ENCODE assay signal across 12 cellular contexts in the genomic region with DNA sequence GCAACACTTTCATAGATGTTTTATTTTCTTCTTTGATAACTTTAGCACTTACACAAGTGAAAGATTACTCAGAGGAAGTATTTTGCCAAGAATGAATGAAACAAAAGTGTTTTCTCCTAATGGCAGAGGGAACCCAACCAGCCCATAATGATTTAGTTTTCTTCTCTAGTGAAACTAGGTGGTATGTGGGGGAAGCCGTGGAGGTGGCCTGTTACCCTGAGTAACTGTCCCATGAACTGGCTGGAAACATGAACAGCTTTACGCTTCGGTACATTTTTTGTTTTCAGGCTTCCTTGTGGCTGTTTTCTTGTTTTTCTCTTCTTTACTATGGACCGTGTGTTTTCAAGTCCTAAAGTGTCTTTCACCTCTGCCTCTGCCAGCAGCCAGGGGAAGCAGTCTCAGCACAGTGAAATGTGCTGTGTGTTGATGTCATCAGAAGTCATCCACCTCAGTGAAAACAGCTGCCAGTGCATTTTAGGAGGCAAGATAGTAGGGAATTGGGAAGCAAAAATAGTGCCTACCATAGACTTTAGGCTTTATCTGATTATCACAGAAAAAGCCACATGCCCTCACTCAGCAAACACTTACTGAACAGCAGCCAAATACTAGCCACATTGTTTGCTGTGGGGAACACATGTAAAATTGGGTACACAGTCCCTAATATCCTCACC.
DNase-seq lines count a peak whose midpoint lies in the region; ATAC-seq and TF ChIP-seq lines count a peak whose summit lies in the region.
"Had no signal": no experiment of that assay in that cellular context is flagged by ENCODE, and none has a peak within 500 bp of the region (broad histone marks: within the 10 kb centered on the region; RNA-seq: fewer than 3 reads in every experiment).

No MANE protein-coding gene starts in this region.

- H3K27me3 Mint-ChIP-seq in GM23338 (ENCODE audit: insufficient read depth, low read depth, poor library complexity) (no peaks in the 10 kb centered on the region), T-helper 17 cell (no peaks in the 10 kb centered on the region)

- peaks cover 21% of the 10 kb centered on the region for H3K4me1 Mint-ChIP-seq in GM23338
- H3K4me1 Mint-ChIP-seq in T-helper 17 cell = peaks cover 12% of the 10 kb centered on the region

- H3K36me3 ChIP-seq in GM23338 (ENCODE audit: insufficient read depth) = no peaks in the 10 kb centered on the region
- H3K36me3 ChIP-seq in heart left ventricle = peaks cover 0 to 47% (median 14%) of the 10 kb centered on the region in 9 donors
- H3K36me3 ChIP-seq in parathyroid adenoma (ENCODE audit: control insufficient read depth, insufficient read depth, low read length) = no peaks in the 10 kb centered on the region
- H3K36me3 ChIP-seq in smooth muscle cell (ENCODE audit: low read depth) = no peaks in the 10 kb centered on the region

- H3K9me3 ChIP-seq in T-helper 17 cell (ENCODE audit: control insufficient read depth, low read length, poor library complexity, severe bottlenecking) (no peaks in the 10 kb centered on the region), heart left ventricle (no peaks in the 10 kb centered on the region), parathyroid adenoma (ENCODE audit: control insufficient read depth, low read length) (no peaks in the 10 kb centered on the region), smooth muscle cell (replicated peaks; ENCODE audit: low read depth) (no peaks in the 10 kb centered on the region)
- H3K9me3 ChIP-seq: neutrophil had no signal

- H3K9ac ChIP-seq in parathyroid adenoma (no peak overlapping the region), smooth muscle cell (ENCODE audit: low read depth) (no peak overlapping the region)

- H3K79me2 ChIP-seq in GM23338 (replicated peaks; ENCODE audit: insufficient read depth) (no peaks in the 10 kb centered on the region), parathyroid adenoma (no peaks in the 10 kb centered on the region), smooth muscle cell (ENCODE audit: low read depth) (no peaks in the 10 kb centered on the region)

- intact Hi-C loops in heart left ventricle (cut with DNase I) = no loop called here

- H3K4me3 ChIP-seq in GM23338 (no peak overlapping the region), heart left ventricle (no peak overlapping the region), parathyroid adenoma (ENCODE audit: low read depth, low read length) (peak overlapping the region; percentile 9), smooth muscle cell (no peak overlapping the region)

- H3K4me3 Mint-ChIP-seq in GM23338 (no peak overlapping the region), T-helper 17 cell (no peak overlapping the region)

- H3F3A ChIP-seq in GM23338 (replicated peaks; ENCODE audit: low read depth) (peaks cover 3% of the 10 kb centered on the region; the same call in 1 of the 2 replicates), smooth muscle cell (ENCODE audit: low read depth) (peaks cover 3% of the 10 kb centered on the region)

- no peaks in the 10 kb centered on the region for H3K27me3 ChIP-seq in GM23338 (ENCODE audit: insufficient read depth)
- no peaks in the 10 kb centered on the region for H3K27me3 ChIP-seq in heart left ventricle
- H3K27me3 ChIP-seq in parathyroid adenoma (ENCODE audit: control insufficient read depth, insufficient read depth, low read length) = no peaks in the 10 kb centered on the region
- no peaks in the 10 kb centered on the region for H3K27me3 ChIP-seq in smooth muscle cell (ENCODE audit: low read depth)
- H3K27me3 ChIP-seq: neutrophil had no signal

- H3K9me2 ChIP-seq in GM23338 (ENCODE audit: insufficient read depth) = no peaks in the 10 kb centered on the region

- ATAC-seq in GM23338 (no peak), T-helper 17 cell (no peak), heart left ventricle (peak; percentile 50 to 72 (median 69)), GM19452 (IDR thresholded peaks at IDR 0.05; ENCODE audit: unreplicated experiment) (no peak)

- DNase-seq in GM23338 (ENCODE audit: low spot score) (no peak), T-helper 17 cell (no peak), heart left ventricle (no peak), smooth muscle cell (lab: John Stamatoyannopoulos, UW; ENCODE audit: unreplicated experiment) (no peak), HT-29 (ENCODE audit: low spot score) (no peak)
- DNase-seq: Kasumi-1; NCI-H1694; NK-92 treated with Interleukin-12 subunit alpha and Interleukin-12 subunit beta, amount 100 ng/mL, for 24 hours; small intestine had no signal

- H2AFZ ChIP-seq in GM23338 = no peak overlapping the region
- no peak overlapping the region for H2AFZ ChIP-seq in parathyroid adenoma
- no peak overlapping the region for H2AFZ ChIP-seq in smooth muscle cell (ENCODE audit: low read depth)

- H3K9me3 Mint-ChIP-seq in GM23338 = no peaks in the 10 kb centered on the region

- peak overlapping the region; percentile 88 for H3K27ac Mint-ChIP-seq in GM23338
- peak overlapping the region; percentile 48 for H3K27ac Mint-ChIP-seq in T-helper 17 cell

- peaks cover 19% of the 10 kb centered on the region for H3K4me1 ChIP-seq in GM23338 (ENCODE audit: insufficient read depth)
- peaks cover 0 to 15% (median 4%) of the 10 kb centered on the region in 12 donors for H3K4me1 ChIP-seq in heart left ventricle
- no peaks in the 10 kb centered on the region for H3K4me1 ChIP-seq in parathyroid adenoma
- H3K4me1 ChIP-seq in smooth muscle cell (ENCODE audit: low read depth) = peaks cover 11% of the 10 kb centered on the region

- TF ChIP-seq CTCF in GM23338 (conservative IDR thresholded peaks at IDR 0.05; ENCODE audit: low read depth in 2 of 2) = no peak
- no peak for TF ChIP-seq CTCF in heart left ventricle (IDR thresholded peaks at IDR 0.05)
- no peak for TF ChIP-seq CTCF in parathyroid adenoma (IDR thresholded peaks at IDR 0.05)
- no peak for TF ChIP-seq CTCF in smooth muscle cell (IDR thresholded peaks at IDR 0.05; ENCODE audit: borderline replicate concordance, insufficient read depth, poor library complexity, severe bottlenecking)

- H4K20me1 ChIP-seq in GM23338 (replicated peaks; ENCODE audit: insufficient read depth) = no peaks in the 10 kb centered on the region; the same call in 1 of the 2 replicates
- no peaks in the 10 kb centered on the region for H4K20me1 ChIP-seq in smooth muscle cell (ENCODE audit: low read depth)

- H3K4me2 ChIP-seq in GM23338 = no peak overlapping the region
- H3K4me2 ChIP-seq in parathyroid adenoma (ENCODE audit: low read length) = peak overlapping the region; percentile 66
- H3K4me2 ChIP-seq in smooth muscle cell = no peak overlapping the region

- TF ChIP-seq POLR2A in heart left ventricle (IDR thresholded peaks at IDR 0.05) = no peak

- 74 to 83% (median 77%) methylated on average over 4 of the region's 4 CpGs for WGBS in heart left ventricle, 4 donors
- WGBS in smooth muscle cell (ENCODE audit: low lambda C conversion rate) = 82% methylated on average over 4 of the region's 4 CpGs

- H3K27ac ChIP-seq in GM23338 (ENCODE audit: low read depth) = no peak overlapping the region
- peak overlapping the region in 3 of 12 donors; percentile 41 to 59 (median 46) for H3K27ac ChIP-seq in heart left ventricle
- H3K27ac ChIP-seq in parathyroid adenoma = peak overlapping the region; percentile 62
- H3K27ac ChIP-seq in smooth muscle cell (ENCODE audit: low read depth) = no peak overlapping the region
- H3K27ac ChIP-seq: neutrophil had no signal

- H3K36me3 Mint-ChIP-seq in GM23338 (ENCODE audit: low read depth) (no peaks in the 10 kb centered on the region), T-helper 17 cell (ENCODE audit: low read depth) (peaks cover 14% of the 10 kb centered on the region)

TF ChIP-seq in GM23338, 12 proteins besides CTCF, POLR2A, EP300 and RAD21:
- TF ChIP-seq, protein P1, sequence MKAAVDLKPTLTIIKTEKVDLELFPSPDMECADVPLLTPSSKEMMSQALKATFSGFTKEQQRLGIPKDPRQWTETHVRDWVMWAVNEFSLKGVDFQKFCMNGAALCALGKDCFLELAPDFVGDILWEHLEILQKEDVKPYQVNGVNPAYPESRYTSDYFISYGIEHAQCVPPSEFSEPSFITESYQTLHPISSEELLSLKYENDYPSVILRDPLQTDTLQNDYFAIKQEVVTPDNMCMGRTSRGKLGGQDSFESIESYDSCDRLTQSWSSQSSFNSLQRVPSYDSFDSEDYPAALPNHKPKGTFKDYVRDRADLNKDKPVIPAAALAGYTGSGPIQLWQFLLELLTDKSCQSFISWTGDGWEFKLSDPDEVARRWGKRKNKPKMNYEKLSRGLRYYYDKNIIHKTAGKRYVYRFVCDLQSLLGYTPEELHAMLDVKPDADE (IDR thresholded peaks at IDR 0.05) = no peak
- no peak for TF ChIP-seq EZH2 (IDR thresholded peaks at IDR 0.05; ENCODE audit: low read depth, unreplicated experiment)
TF ChIP-seq in GM23338: peak in this region for 0.

Comparison
In these comparisons a context has a peak if more than half of its experiments do, and no peak if none do; other contexts are left out.
1. ATAC-seq: peak in heart left ventricle (4 of 4); none in GM23338 (single experiment), T-helper 17 cell (single experiment) and GM19452 (single experiment).